ENCODE assay signal across 12 cellular contexts in the genomic region with DNA sequence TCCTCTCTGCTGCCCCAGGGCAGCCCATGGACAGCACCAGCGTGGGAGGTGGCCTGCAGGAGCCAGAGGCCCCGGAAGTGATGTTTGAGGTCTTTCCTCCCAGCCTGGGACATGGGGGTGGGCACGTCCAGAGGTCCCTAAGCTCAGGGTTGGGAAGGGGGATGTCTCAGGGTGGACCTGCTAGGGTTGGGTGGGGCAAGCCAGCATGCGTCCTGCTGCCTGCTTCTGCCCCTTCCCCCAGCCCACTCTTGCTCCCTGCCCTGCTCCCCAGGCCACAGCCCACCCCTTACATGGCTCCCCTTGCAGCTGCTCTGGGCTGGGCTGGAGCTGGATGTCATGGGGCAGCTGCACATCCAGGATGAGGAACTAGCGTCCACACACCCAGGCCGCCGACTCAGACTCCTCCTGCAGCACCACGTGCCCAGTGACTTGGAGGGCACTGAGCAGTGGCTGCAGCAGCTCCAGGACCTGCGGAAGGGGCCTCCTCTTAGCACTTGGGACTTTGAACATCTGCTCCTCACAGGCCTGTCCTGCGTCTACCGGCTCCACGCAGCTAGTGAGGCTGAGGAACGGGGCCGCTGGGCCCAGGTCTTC. TPM values are rescaled to one million over a fixed set of nuclear protein-coding genes. Genes with fewer than 3 reads are reported as not detected.
DNase-seq lines count a peak whose midpoint lies in the region; ATAC-seq and TF ChIP-seq lines count a peak whose summit lies in the region.
"Had no signal": no experiment of that assay in that cellular context is flagged by ENCODE, and none has a peak within 500 bp of the region (broad histone marks: within the 10 kb centered on the region; RNA-seq: fewer than 3 reads in every experiment).

No MANE protein-coding gene starts in this region.

- H3K36me3 Mint-ChIP-seq in stimulated activated naive B cell treated with anti-CD40 and anti-IgM and Interleukin-4, amounts not matched to agents 10 μg/mL and 1 μg/mL and 100 μg/mL, for 72 hours: peaks cover 25 to 27% of the 10 kb centered on the region in 2 donors

- H3K4me3 Mint-ChIP-seq in stimulated activated naive B cell treated with anti-CD40 and anti-IgM and Interleukin-4, amounts not matched to agents 10 μg/mL and 1 μg/mL and 100 μg/mL, for 72 hours: no peak overlapping the region
- H3K4me3 Mint-ChIP-seq: central memory CD8-positive, alpha-beta T cell; H9 had no signal

- TF ChIP-seq CTCF in HL-60 (IDR thresholded peaks at IDR 0.05; ENCODE audit: insufficient read depth, low read length) (no peak), adrenal gland (IDR thresholded peaks at IDR 0.05) (no peak), right lobe of liver (IDR thresholded peaks at IDR 0.05) (no peak)

- H3K27me3 Mint-ChIP-seq in stimulated activated naive B cell treated with anti-CD40 and anti-IgM and Interleukin-4, amounts not matched to agents 10 μg/mL and 1 μg/mL and 100 μg/mL, for 72 hours: peaks cover 10 to 17% of the 10 kb centered on the region in 2 donors

- H3K27ac Mint-ChIP-seq in stimulated activated naive B cell treated with anti-CD40 and anti-IgM and Interleukin-4, amounts not matched to agents 10 μg/mL and 1 μg/mL and 100 μg/mL, for 72 hours: no peak overlapping the region

- H3K4me1 ChIP-seq in adrenal gland (replicated peaks in 1 of 2) (no peaks in the 10 kb centered on the region), right lobe of liver (no peaks in the 10 kb centered on the region)
- H3K4me1 ChIP-seq: SJSA1 had no signal

- H3K9me3 Mint-ChIP-seq in stimulated activated naive B cell treated with anti-CD40 and anti-IgM and Interleukin-4, amounts not matched to agents 10 μg/mL and 1 μg/mL and 100 μg/mL, for 72 hours: no peaks in the 10 kb centered on the region
- H3K9me3 Mint-ChIP-seq: central memory CD8-positive, alpha-beta T cell; H9 had no signal

- H3K27me3 ChIP-seq in HL-60 (ENCODE audit: insufficient read depth, poor library complexity, severe bottlenecking) (peaks cover 2% of the 10 kb centered on the region), adrenal gland (peaks cover 9% of the 10 kb centered on the region), right lobe of liver (peaks cover 0 to under 1% of the 10 kb centered on the region in 2 donors)

- WGBS in adrenal gland, 4 donors: 53 to 80% (median 75%) methylated on average over 9 to 14 of the region's 14 CpGs
- 40% methylated on average over 1 of the region's 14 CpGs for WGBS in right lobe of liver (ENCODE audit: insufficient coverage, low coverage, low lambda C conversion rate, missing lambda C conversion rate)

- TF ChIP-seq POLR2A in adrenal gland (IDR thresholded peaks at IDR 0.05) (no peak), right lobe of liver (IDR thresholded peaks at IDR 0.05) (no peak), erythroblast (IDR thresholded peaks at IDR 0.05; ENCODE audit: low read length) (no peak)

- peak; percentile 78 to 92 for DNase-seq in HL-60 (ENCODE audit: low read depth in 1 of 2, low spot score in 1 of 2)
- DNase-seq in adrenal gland: peak in 5 of 7 donors; percentile 42 to 67 (median 52)
- peak in 2 of 3 donors; percentile 59 to 68 for DNase-seq in right lobe of liver
- DNase-seq in stimulated activated naive B cell treated with anti-CD40 and anti-IgM and Interleukin-4, amounts not matched to agents 10 μg/mL and 1 μg/mL and 100 μg/mL, for 72 hours: no peak
- no peak for DNase-seq in T-helper 1 cell
- DNase-seq in dedifferentiated amniotic fluid mesenchymal stem cell (ENCODE audit: extremely low spot score): no peak
- no peak for DNase-seq in erythroblast (lab: John Stamatoyannopoulos, UW)
- DNase-seq: H9 had no signal

- ATAC-seq in right lobe of liver: peak; percentile 46 to 72 (median 64)
- ATAC-seq in stimulated activated naive B cell treated with anti-CD40 and anti-IgM and Interleukin-4, amounts not matched to agents 10 μg/mL and 1 μg/mL and 100 μg/mL, for 72 hours (replicated peaks): peak; percentile 13 to 45
- ATAC-seq in GM18873 (IDR thresholded peaks at IDR 0.05; ENCODE audit: low FRiP score, unreplicated experiment): no peak

- intact Hi-C loops in adrenal gland (cut with DNase I): no loop called here
- intact Hi-C loops in right lobe of liver (cut with DNase I): no loop called here

- H3K9me3 ChIP-seq in adrenal gland (replicated peaks in 1 of 3): no peaks in the 10 kb centered on the region
- H3K9me3 ChIP-seq in right lobe of liver: no peaks in the 10 kb centered on the region
- H3K9me3 ChIP-seq: SJSA1 had no signal

- H3K4me3 ChIP-seq in HL-60 (replicated peaks; ENCODE audit: insufficient read depth, low read length) (no peak overlapping the region), adrenal gland (no peak overlapping the region), right lobe of liver (no peak overlapping the region)
- H3K4me3 ChIP-seq: SJSA1 had no signal

- H3K36me3 ChIP-seq in adrenal gland (replicated peaks in 1 of 2) (peaks cover 0 to 24% of the 10 kb centered on the region in 2 donors), right lobe of liver (peaks cover 0 to 23% (median under 1%) of the 10 kb centered on the region in 4 donors)

- H3K4me1 Mint-ChIP-seq in stimulated activated naive B cell treated with anti-CD40 and anti-IgM and Interleukin-4, amounts not matched to agents 10 μg/mL and 1 μg/mL and 100 μg/mL, for 72 hours: peaks cover 12 to 19% of the 10 kb centered on the region in 2 donors
- H3K4me1 Mint-ChIP-seq: central memory CD8-positive, alpha-beta T cell had no signal

- H3K27ac ChIP-seq in HL-60 (replicated peaks) (peak overlapping the region; percentile 56), adrenal gland (peak overlapping the region in 1 of 5 donors; percentile 58), right lobe of liver (no peak overlapping the region)
- H3K27ac ChIP-seq: SJSA1 had no signal

RNA-seq across cellular contexts. Expression of a gene that starts 1.4 kb away (rescaled TPM):
- under 1 TPM in 1 of 8 donors, not detected in 7; 0.38 TPM for total RNA-seq in adrenal gland
- polyA plus RNA-seq in adrenal gland: under 1 TPM in 2 of 3 donors, not detected in 1; 0.16 to 0.24 TPM
- not detected for total RNA-seq in right lobe of liver
- total RNA-seq: kidney epithelial cell, SJSA1 had no signal

RNA-seq across cellular contexts. Expression of a gene that starts 6.4 kb away (rescaled TPM):
- total RNA-seq in adrenal gland: 1 to 10 TPM in 7 of 8 donors, under 1 TPM in 1; 0.74 to 6.8 (median 2.4) TPM
- polyA plus RNA-seq in adrenal gland: 1 to 10 TPM in 2 of 3 donors, not detected in 1; 3.3 to 4.3 TPM
- total RNA-seq in right lobe of liver: under 1 TPM in 3 of 6 experiments, not detected in 3; 0.21 to 0.44 (median 0.26) TPM

RNA-seq across cellular contexts. Expression of a gene that starts 9.0 kb away (rescaled TPM):
- total RNA-seq in adrenal gland (100 to 1,000 TPM in 7 of 8 donors, 10 to 100 TPM in 1; 95.8 to 144 (median 124) TPM), right lobe of liver (10 to 100 TPM; 53.3 to 64.1 (median 58.2) TPM)
- polyA plus RNA-seq in adrenal gland: 100 to 1,000 TPM; 145 to 385 (median 331) TPM

RNA-seq across cellular contexts. Expression of a gene that starts 9.1 kb away (rescaled TPM):
- 10 to 100 TPM; 16.8 to 32.7 (median 27.3) TPM for total RNA-seq in adrenal gland
- 10 to 100 TPM in 1 of 3 donors, 1 to 10 TPM in 2; 8.2 to 23.3 (median 8.4) TPM for polyA plus RNA-seq in adrenal gland
- 1 to 10 TPM; 6.5 to 9.2 (median 7.3) TPM for total RNA-seq in right lobe of liver

RNA-seq across cellular contexts. Expression of a gene that starts 22.4 kb away (rescaled TPM):
- total RNA-seq in adrenal gland (100 to 1,000 TPM in 4 of 8 donors, 10 to 100 TPM in 4; 52.1 to 180 (median 112) TPM), right lobe of liver (100 to 1,000 TPM in 1 of 6 experiments, 10 to 100 TPM in 5; 14.7 to 118 (median 20.5) TPM)
- polyA plus RNA-seq in adrenal gland: 100 to 1,000 TPM in 1 of 3 donors, 10 to 100 TPM in 2; 57.2 to 101 (median 86.2) TPM

Comparison
In these comparisons a context has a peak if more than half of its experiments do, and no peak if none do; other contexts are left out.
1. DNase-seq: peak in HL-60 (2 of 2), adrenal gland (5 of 7) and right lobe of liver (2 of 3); none in stimulated activated naive B cell treated with anti-CD40 and anti-IgM and Interleukin-4, amounts not matched to agents 10 μg/mL and 1 μg/mL and 100 μg/mL, for 72 hours (single experiment), T-helper 1 cell (0 of 5), dedifferentiated amniotic fluid mesenchymal stem cell (single experiment) and erythroblast (0 of 2).